In genomic region chr4:52824603-52825310, GRCh38 we compare ENCODE assay signal across 11 cellular contexts. TPM values are rescaled to one million over a fixed set of nuclear protein-coding genes. Genes with fewer than 3 reads are reported as not detected.
A peak's percentile ranks its signal among the peaks of the same experiment; 100 is the strongest.
DNase-seq lines count a peak whose midpoint lies in the region; ATAC-seq and TF ChIP-seq lines count a peak whose summit lies in the region.
"Had no signal": no experiment of that assay in that cellular context is flagged by ENCODE, and none has a peak within 500 bp of the region (broad histone marks: within the 10 kb centered on the region; RNA-seq: fewer than 3 reads in every experiment).

No MANE protein-coding gene starts in this region.

- H3K27ac ChIP-seq in DND-41 (ENCODE audit: low read length) = no peak overlapping the region
- H3K27ac ChIP-seq: parathyroid adenoma had no signal

- TF ChIP-seq CTCF in DND-41 (IDR thresholded peaks at IDR 0.05; ENCODE audit: borderline replicate concordance, extremely low read depth, low read length, poor library complexity, severe bottlenecking) (no peak), osteocyte (IDR thresholded peaks at IDR 0.05) (no peak)

- peak overlapping the region; percentile 47 for H3K27ac Mint-ChIP-seq in osteocyte (ENCODE audit: unreplicated experiment)
- H3K27ac Mint-ChIP-seq: activated naive CD4-positive, alpha-beta T cell treated with anti-CD3 and anti-CD28 coated beads, Interleukin-2, amount 50 U/mL, for 24 hours had no signal

- no peaks in the 10 kb centered on the region for H3K79me2 ChIP-seq in DND-41 (ENCODE audit: insufficient read depth, low read length)
- H3K79me2 ChIP-seq: parathyroid adenoma had no signal

- H3K9ac ChIP-seq in DND-41 (ENCODE audit: low read depth, low read length) = no peak overlapping the region
- H3K9ac ChIP-seq: parathyroid adenoma had no signal

- H3K4me1 Mint-ChIP-seq in osteocyte (ENCODE audit: unreplicated experiment) = peaks cover 25% of the 10 kb centered on the region

- no peaks in the 10 kb centered on the region for H4K20me1 ChIP-seq in DND-41 (ENCODE audit: insufficient read depth, low read length)

- no peaks in the 10 kb centered on the region for H3K27me3 ChIP-seq in DND-41 (ENCODE audit: insufficient read depth, low read length, poor library complexity)

- ATAC-seq in DND-41 (ENCODE audit: insufficient read depth, low read depth) = peak; percentile 27
- ATAC-seq in GM21515 (IDR thresholded peaks at IDR 0.05; ENCODE audit: unreplicated experiment) = no peak

- H3K4me2 ChIP-seq in DND-41 (ENCODE audit: insufficient read depth, low read length) = no peak overlapping the region

- DNase-seq in DND-41 (no peak), SW480 (ENCODE audit: low spot score) (peak; percentile 69), cardiac septum (ENCODE audit: low spot score) (peak; percentile 84), osteocyte (ENCODE audit: extremely low spot score, unreplicated experiment) (no peak), SKM-1 (lab: John Stamatoyannopoulos, UW; ENCODE audit: unreplicated experiment) (no peak), NCI-H1930 (lab: John Stamatoyannopoulos, UW) (no peak)
- DNase-seq in activated naive CD4-positive, alpha-beta T cell treated with Interleukin-2 at 50 U/mL for 16 hours = no peak

- no peaks in the 10 kb centered on the region for H3K27me3 Mint-ChIP-seq in osteocyte (ENCODE audit: unreplicated experiment)
- H3K27me3 Mint-ChIP-seq: activated naive CD4-positive, alpha-beta T cell treated with anti-CD3 and anti-CD28 coated beads, Interleukin-2, amount 50 U/mL, for 24 hours had no signal

- H3K4me1 ChIP-seq in DND-41 (ENCODE audit: insufficient read depth, low read length) = peaks cover 17% of the 10 kb centered on the region
- H3K4me1 ChIP-seq: parathyroid adenoma had no signal

- no peak overlapping the region for H3K4me3 Mint-ChIP-seq in osteocyte (ENCODE audit: unreplicated experiment)
- H3K4me3 Mint-ChIP-seq: activated naive CD4-positive, alpha-beta T cell treated with anti-CD3 and anti-CD28 coated beads, Interleukin-2, amount 50 U/mL, for 24 hours had no signal

- H3K4me3 ChIP-seq in DND-41 (ENCODE audit: low read depth in 1 of 2, low read length in 2 of 2) = no peak overlapping the region

- no peaks in the 10 kb centered on the region for H3K9me3 ChIP-seq in DND-41 (ENCODE audit: insufficient read depth, low read length, severe bottlenecking)

- no peak overlapping the region for H2AFZ ChIP-seq in DND-41 (ENCODE audit: low read depth, low read length)
- H2AFZ ChIP-seq: parathyroid adenoma had no signal

- no peaks in the 10 kb centered on the region for H3K36me3 Mint-ChIP-seq in osteocyte (ENCODE audit: unreplicated experiment)
- H3K36me3 Mint-ChIP-seq: activated naive CD4-positive, alpha-beta T cell treated with anti-CD3 and anti-CD28 coated beads, Interleukin-2, amount 50 U/mL, for 24 hours had no signal

- H3K9me3 Mint-ChIP-seq in osteocyte (ENCODE audit: unreplicated experiment) = peaks cover 4% of the 10 kb centered on the region
- H3K9me3 Mint-ChIP-seq: activated naive CD4-positive, alpha-beta T cell treated with anti-CD3 and anti-CD28 coated beads, Interleukin-2, amount 50 U/mL, for 24 hours had no signal

- no peaks in the 10 kb centered on the region for H3K36me3 ChIP-seq in DND-41 (ENCODE audit: insufficient read depth, low read length)

- intact Hi-C loops in cardiac septum (cut with DNase I) = no loop called here

RNA-seq across cellular contexts. Expression of gene RASL11B, which starts 37.4 kb away (rescaled TPM):
- total RNA-seq in cardiac septum (23.8 TPM), osteocyte (0.73 and 0.94 TPM in 2 replicates)
- total RNA-seq: glomerular endothelial cell had no signal

Comparison
In these comparisons a context has a peak if more than half of its experiments do, and no peak if none do; other contexts are left out.
1. DNase-seq: peak in SW480 (single experiment) and cardiac septum (single experiment); none in DND-41 (single experiment), osteocyte (single experiment), SKM-1 (single experiment), NCI-H1930 (0 of 2) and activated naive CD4-positive, alpha-beta T cell treated with Interleukin-2 at 50 U/mL for 16 hours (single experiment).
2. RNA of gene RASL11B, which starts 37.4 kb away (total RNA-seq): 23.8 TPM in cardiac septum (single experiment); 0.73 to 0.94 TPM in osteocyte; every median in the first group is over 10 times any median in the second.